In the genomic region with DNA sequence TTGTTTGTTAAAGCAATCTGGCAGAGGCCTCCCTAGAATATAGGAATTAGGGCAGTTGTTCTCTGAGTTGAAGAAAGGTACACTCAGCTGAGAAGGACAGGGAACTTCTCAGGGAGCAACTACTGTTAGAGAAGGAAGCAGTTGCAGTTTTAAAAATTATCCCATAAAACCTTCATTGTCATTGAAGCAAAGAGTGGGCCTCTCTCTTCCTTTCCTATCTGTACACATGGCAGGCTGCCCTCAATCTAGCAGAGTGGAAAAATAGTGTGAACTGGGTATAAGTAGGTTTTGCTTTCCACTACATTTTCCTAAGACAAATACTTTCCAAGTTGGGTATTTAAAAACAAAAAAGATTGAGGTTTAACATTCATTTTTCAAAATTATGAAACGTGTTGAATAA, we compare ENCODE assay signal across 11 cellular contexts.
DNase-seq lines count a peak whose midpoint lies in the region; ATAC-seq and TF ChIP-seq lines count a peak whose summit lies in the region.
"Had no signal": no experiment of that assay in that cellular context is flagged by ENCODE, and none has a peak within 500 bp of the region (broad histone marks: within the 10 kb centered on the region; RNA-seq: fewer than 3 reads in every experiment).

No MANE protein-coding gene starts in this region.

- peaks cover 77% of the 10 kb centered on the region for H3K4me1 Mint-ChIP-seq in activated CD8-positive, alpha-beta memory T cell treated with anti-CD3 and anti-CD28 coated beads, Interleukin-2, amount 10 ng/mL, durations not matched to agents 7 days and 5 days
- peaks cover 49 to 71% of the 10 kb centered on the region in 2 donors for H3K4me1 Mint-ChIP-seq in effector memory CD8-positive, alpha-beta T cell (ENCODE audit: low read depth in 2 of 2)
- H3K4me1 Mint-ChIP-seq in stimulated activated memory B cell treated with anti-CD40 and anti-IgM and Interleukin-4, amounts not matched to agents 10 μg/mL and 1 μg/mL and 100 μg/mL, for 72 hours: peaks cover 59% of the 10 kb centered on the region

- DNase-seq in activated CD8-positive, alpha-beta memory T cell treated with anti-CD3 and anti-CD28 coated beads, Interleukin-2, amount 10 ng/mL, durations not matched to agents 7 days and 5 days: no peak
- no peak for DNase-seq in activated CD8-positive, alpha-beta memory T cell treated with anti-CD3 and anti-CD28 coated beads, Interleukin-2, amount 50 U/mL, for 48 hours
- DNase-seq in PC-9 (no peak), pons (ENCODE audit: low spot score) (no peak)
- no peak for DNase-seq in effector memory CD8-positive, alpha-beta T cell
- DNase-seq: NCI-H2029, Peyer's patch had no signal

- no peak for TF ChIP-seq CTCF in PC-9 (conservative IDR thresholded peaks at IDR 0.05)

- peaks cover 47% of the 10 kb centered on the region for H3K36me3 ChIP-seq in PC-9 (ENCODE audit: low read depth)

- H3K36me3 Mint-ChIP-seq in activated CD8-positive, alpha-beta memory T cell treated with anti-CD3 and anti-CD28 coated beads, Interleukin-2, amount 10 ng/mL, durations not matched to agents 7 days and 5 days: peaks cover 49% of the 10 kb centered on the region
- peaks cover 64% of the 10 kb centered on the region for H3K36me3 Mint-ChIP-seq in effector memory CD8-positive, alpha-beta T cell (ENCODE audit: insufficient read depth)
- H3K36me3 Mint-ChIP-seq in stimulated activated memory B cell treated with anti-CD40 and anti-IgM and Interleukin-4, amounts not matched to agents 10 μg/mL and 1 μg/mL and 100 μg/mL, for 72 hours: peaks cover 50% of the 10 kb centered on the region

- H3K4me3 Mint-ChIP-seq in activated CD8-positive, alpha-beta memory T cell treated with anti-CD3 and anti-CD28 coated beads, Interleukin-2, amount 10 ng/mL, durations not matched to agents 7 days and 5 days: peak overlapping the region; percentile 51
- peak overlapping the region; percentile 32 to 65 for H3K4me3 Mint-ChIP-seq in effector memory CD8-positive, alpha-beta T cell
- H3K4me3 Mint-ChIP-seq in stimulated activated memory B cell treated with anti-CD40 and anti-IgM and Interleukin-4, amounts not matched to agents 10 μg/mL and 1 μg/mL and 100 μg/mL, for 72 hours: no peak overlapping the region

- H3K27me3 Mint-ChIP-seq in activated CD8-positive, alpha-beta memory T cell treated with anti-CD3 and anti-CD28 coated beads, Interleukin-2, amount 10 ng/mL, durations not matched to agents 7 days and 5 days: no peaks in the 10 kb centered on the region
- H3K27me3 Mint-ChIP-seq in effector memory CD8-positive, alpha-beta T cell: no peaks in the 10 kb centered on the region
- no peaks in the 10 kb centered on the region for H3K27me3 Mint-ChIP-seq in stimulated activated memory B cell treated with anti-CD40 and anti-IgM and Interleukin-4, amounts not matched to agents 10 μg/mL and 1 μg/mL and 100 μg/mL, for 72 hours

- H3K79me2 ChIP-seq in PC-9 (ENCODE audit: low read depth): peaks cover 49% of the 10 kb centered on the region

- peak overlapping the region; percentile 18; the same call in 1 of the 2 replicates for H3K27ac ChIP-seq in PC-9

- H3K4me1 ChIP-seq in PC-9 (replicated peaks; ENCODE audit: insufficient read depth): 0 out of 2 replicates have a peak, but pooled peaks cover 6% of the 10 kb centered on the region

- H3K27me3 ChIP-seq in PC-9 (ENCODE audit: insufficient read depth, low read depth): no peaks in the 10 kb centered on the region
- H3K27me3 ChIP-seq: Peyer's patch had no signal

- no peak overlapping the region for H2AFZ ChIP-seq in PC-9

- CTCF ChIA-PET in activated CD8-positive, alpha-beta memory T cell treated with anti-CD3 and anti-CD28 coated beads, Interleukin-2, amount 10 ng/mL, durations not matched to agents 7 days and 5 days (lab: Charles Lee): interaction anchor here (0.7 to 2.6 kb wide), 13 partner anchors 9 to 139 kb away, joined by 3 to 27 read pairs (median 5); no protein-coding TSS in a partner anchor
- CTCF ChIA-PET in PC-9 (lab: Charles Lee): interaction anchor here (0.6 to 1.3 kb wide), 2 partner anchors 11 to 565 kb away, joined by 5 to 13 read pairs; no protein-coding TSS in a partner anchor

- H3K4me3 ChIP-seq in PC-9: no peak overlapping the region
- H3K4me3 ChIP-seq: Peyer's patch had no signal

- no TSS peak for BruUV-seq in PC-9 (replicated peaks; lab: Mats Ljungman, UMichigan)

- H4K20me1 ChIP-seq in PC-9 (ENCODE audit: insufficient read depth): peaks cover 5% of the 10 kb centered on the region; the same call in 1 of the 2 replicates

- POLR2A ChIA-PET in PC-9 (lab: Charles Lee; ENCODE audit: unreplicated experiment): interaction anchor here (0.6 kb wide), 1 partner anchor 136 kb away, joined by 6 read pairs; no protein-coding TSS in a partner anchor

- peaks cover 22% of the 10 kb centered on the region; the same call in 1 of the 2 replicates for H3F3A ChIP-seq in PC-9 (ENCODE audit: insufficient read depth, low read depth)

- H3K9me3 Mint-ChIP-seq in activated CD8-positive, alpha-beta memory T cell treated with anti-CD3 and anti-CD28 coated beads, Interleukin-2, amount 10 ng/mL, durations not matched to agents 7 days and 5 days (ENCODE audit: low read depth): peaks cover 12% of the 10 kb centered on the region
- H3K9me3 Mint-ChIP-seq in effector memory CD8-positive, alpha-beta T cell: no peaks in the 10 kb centered on the region
- H3K9me3 Mint-ChIP-seq in stimulated activated memory B cell treated with anti-CD40 and anti-IgM and Interleukin-4, amounts not matched to agents 10 μg/mL and 1 μg/mL and 100 μg/mL, for 72 hours: peaks cover 6% of the 10 kb centered on the region

- H3K9me3 ChIP-seq in PC-9 (ENCODE audit: insufficient read depth, low read depth): peaks cover 2% of the 10 kb centered on the region; the same call in 1 of the 2 replicates

- intact Hi-C loops in PC-9 (cut with micrococcal nuclease; ENCODE audit: unreplicated experiment): no loop called here

- ATAC-seq in activated CD8-positive, alpha-beta memory T cell treated with anti-CD3 and anti-CD28 coated beads, Interleukin-2, amount 10 ng/mL, durations not matched to agents 7 days and 5 days: peak; percentile 35
- ATAC-seq in effector memory CD8-positive, alpha-beta T cell (replicated peaks): no peak
- no peak for ATAC-seq in stimulated activated memory B cell treated with anti-CD40 and anti-IgM and Interleukin-4, amounts not matched to agents 10 μg/mL and 1 μg/mL and 100 μg/mL, for 72 hours
- no peak for ATAC-seq in GM19328 (IDR thresholded peaks at IDR 0.05; ENCODE audit: unreplicated experiment)
- no peak for ATAC-seq in GM18867 (IDR thresholded peaks at IDR 0.05; ENCODE audit: unreplicated experiment)
- ATAC-seq: HepG2 had no signal

- no peak overlapping the region for H3K4me2 ChIP-seq in PC-9

- H3K27ac Mint-ChIP-seq in activated CD8-positive, alpha-beta memory T cell treated with anti-CD3 and anti-CD28 coated beads, Interleukin-2, amount 10 ng/mL, durations not matched to agents 7 days and 5 days: peak overlapping the region; percentile 88
- peak overlapping the region; percentile 9 to 92 for H3K27ac Mint-ChIP-seq in effector memory CD8-positive, alpha-beta T cell
- peak overlapping the region; percentile 72 for H3K27ac Mint-ChIP-seq in stimulated activated memory B cell treated with anti-CD40 and anti-IgM and Interleukin-4, amounts not matched to agents 10 μg/mL and 1 μg/mL and 100 μg/mL, for 72 hours

- no peaks in the 10 kb centered on the region for H3K9me2 ChIP-seq in PC-9 (ENCODE audit: insufficient read depth)
